In the genomic region with DNA sequence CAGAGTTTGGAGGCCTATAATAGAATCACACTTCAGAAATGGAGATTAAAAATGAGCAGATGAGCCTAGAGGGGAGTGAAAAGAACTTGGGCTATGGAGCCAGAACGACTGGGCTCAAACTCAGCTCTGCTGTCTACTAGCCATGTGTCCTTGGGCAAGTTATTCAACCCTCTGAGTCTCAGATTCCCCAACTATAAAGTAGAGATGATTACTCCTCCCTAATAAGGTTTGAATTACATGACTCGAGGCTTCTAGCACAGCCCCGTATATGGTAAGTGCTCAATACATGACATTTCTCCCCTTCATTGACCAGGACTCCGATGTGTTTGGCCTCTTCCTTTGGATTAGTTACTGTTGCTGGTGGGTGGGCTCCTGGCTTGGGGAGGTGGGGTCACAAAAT, we compare ENCODE assay signal across 13 cellular contexts.
A peak's percentile ranks its signal among the peaks of the same experiment; 100 is the strongest.
DNase-seq lines count a peak whose midpoint lies in the region; TF ChIP-seq lines count a peak whose summit lies in the region.
"Had no signal": no experiment of that assay in that cellular context is flagged by ENCODE, and none has a peak within 500 bp of the region (broad histone marks: within the 10 kb centered on the region; RNA-seq: fewer than 3 reads in every experiment).

No MANE protein-coding gene starts in this region.

- H2BK15ac ChIP-seq in mesenchymal stem cell (ENCODE audit: low read depth, poor library complexity, severe bottlenecking), result no peak overlapping the region

- 62% methylated on average over 4 of the region's 4 CpGs for WGBS in esophagus muscularis mucosa
- WGBS in mesenchymal stem cell, result 92% methylated on average over 4 of the region's 4 CpGs
- WGBS in trophoblast cell (ENCODE audit: extremely low coverage, insufficient coverage, insufficient read length), result no CpG with 5 or more reads among the region's 4 CpGs

- H3K9ac ChIP-seq in mesenchymal stem cell (ENCODE audit: low read length), result no peak overlapping the region
- H3K9ac ChIP-seq in trophoblast cell (ENCODE audit: low read length), result no peak overlapping the region

- peaks cover 17 to 78% (median 72%) of the 10 kb centered on the region in 4 donors for H3K4me1 ChIP-seq in esophagus muscularis mucosa
- peaks cover 13% of the 10 kb centered on the region for H3K4me1 ChIP-seq in mesenchymal stem cell (ENCODE audit: control insufficient read depth, insufficient read depth, low read depth, low read length)
- peaks cover 18 to 23% of the 10 kb centered on the region in 2 experiments for H3K4me1 ChIP-seq in trophoblast cell (ENCODE audit: control insufficient read depth in 1 of 2, insufficient read depth in 2 of 2, low read length in 2 of 2)

- H3K4me3 ChIP-seq in esophagus muscularis mucosa, result no peak overlapping the region
- H3K4me3 ChIP-seq in mesenchymal stem cell (ENCODE audit: insufficient read depth in 1 of 2, low read depth in 1 of 2, low read length in 2 of 2), result no peak overlapping the region
- no peak overlapping the region for H3K4me3 ChIP-seq in trophoblast cell (ENCODE audit: low read depth, low read length)

- no peak overlapping the region for H4K12ac ChIP-seq in trophoblast cell (ENCODE audit: low read depth, low read length)

- H2AK5ac ChIP-seq in mesenchymal stem cell (ENCODE audit: low read length, severe bottlenecking) (no peak overlapping the region), trophoblast cell (ENCODE audit: low read length) (no peak overlapping the region)

- H3K18ac ChIP-seq in mesenchymal stem cell (ENCODE audit: low read depth in 1 of 2, low read length in 2 of 2) (peak overlapping the region; percentile 68 to 76), trophoblast cell (ENCODE audit: low read length) (no peak overlapping the region)

- peak; percentile 14 for DNase-seq in NCI-H69 (lab: John Stamatoyannopoulos, UW)
- no peak for DNase-seq in esophagus muscularis mucosa (ENCODE audit: extremely low spot score)
- no peak for DNase-seq in mesenchymal stem cell
- DNase-seq in trophoblast cell, result no peak
- no peak for DNase-seq in activated CD8-positive, alpha-beta memory T cell treated with anti-CD3 and anti-CD28 coated beads, Interleukin-2, amount 50 U/mL, for 4 hours
- no peak for DNase-seq in NCI-H82 (lab: John Stamatoyannopoulos, UW)
- no peak for DNase-seq in amniotic stem cell (lab: John Stamatoyannopoulos, UW)
- no peak for DNase-seq in NCI-H1436 (lab: John Stamatoyannopoulos, UW)
- DNase-seq: C1 segment of cervical spinal cord; Calu3; CD4-positive, alpha-beta T cell; DMS 273 treated with DMSO at 0.1 percent for 48 hours; H7 had no signal

- H2BK12ac ChIP-seq in mesenchymal stem cell (ENCODE audit: low read length in 2 of 2) (peak overlapping the region in 1 of 2 experiments; percentile 64), trophoblast cell (ENCODE audit: low read length) (no peak overlapping the region)

- TF ChIP-seq EP300 in esophagus muscularis mucosa (IDR thresholded peaks at IDR 0.05), result no peak

- H2BK5ac ChIP-seq in mesenchymal stem cell (ENCODE audit: low read depth, low read length, poor library complexity, severe bottlenecking) (no peak overlapping the region), trophoblast cell (ENCODE audit: low read depth, low read length, poor library complexity) (no peak overlapping the region)

- H2AFZ ChIP-seq in mesenchymal stem cell (ENCODE audit: low read depth, low read length), result no peak overlapping the region
- H2AFZ ChIP-seq in trophoblast cell (ENCODE audit: insufficient read depth, low read length, poor library complexity), result no peak overlapping the region

- no peaks in the 10 kb centered on the region for H3K79me1 ChIP-seq in mesenchymal stem cell (replicated peaks; ENCODE audit: low read length, poor library complexity, severe bottlenecking)
- peaks cover 9% of the 10 kb centered on the region for H3K79me1 ChIP-seq in trophoblast cell (ENCODE audit: low read length)

- no peak for TF ChIP-seq POLR2A in esophagus muscularis mucosa (IDR thresholded peaks at IDR 0.05; ENCODE audit: low read depth)

- peak overlapping the region; percentile 87 for H4K91ac ChIP-seq in mesenchymal stem cell (ENCODE audit: low read length)
- H4K91ac ChIP-seq in trophoblast cell (ENCODE audit: low read depth, low read length), result peak overlapping the region; percentile 12

- H3K4ac ChIP-seq in mesenchymal stem cell (ENCODE audit: low read depth in 1 of 2, low read length in 2 of 2) (peak overlapping the region; percentile 65 to 78), trophoblast cell (ENCODE audit: low read depth, low read length) (no peak overlapping the region)

- no peak overlapping the region for H3K4me2 ChIP-seq in mesenchymal stem cell (ENCODE audit: low read length, poor library complexity, severe bottlenecking)
- H3K4me2 ChIP-seq in trophoblast cell (ENCODE audit: low read length), result no peak overlapping the region

- H3K36me3 ChIP-seq in esophagus muscularis mucosa, result no peaks in the 10 kb centered on the region
- no peaks in the 10 kb centered on the region for H3K36me3 ChIP-seq in mesenchymal stem cell (ENCODE audit: control insufficient read depth in 1 of 2, insufficient read depth in 2 of 2, low read depth in 1 of 2, low read length in 2 of 2)
- H3K36me3 ChIP-seq in trophoblast cell (ENCODE audit: control insufficient read depth in 1 of 2, insufficient read depth in 2 of 2, low read length in 2 of 2), result peaks cover 11% of the 10 kb centered on the region in 2 experiments

- no peaks in the 10 kb centered on the region for H3K27me3 ChIP-seq in esophagus muscularis mucosa
- H3K27me3 ChIP-seq in mesenchymal stem cell (ENCODE audit: control insufficient read depth in 1 of 2, insufficient read depth in 1 of 2, low read length in 2 of 2), result no peaks in the 10 kb centered on the region
- no peaks in the 10 kb centered on the region for H3K27me3 ChIP-seq in trophoblast cell (ENCODE audit: insufficient read depth, low read length)

- H4K8ac ChIP-seq in mesenchymal stem cell (ENCODE audit: low read length) (peak overlapping the region; percentile 66), trophoblast cell (ENCODE audit: low read depth, low read length) (no peak overlapping the region)

- intact Hi-C loops in esophagus muscularis mucosa (cut with DNase I), result no loop called here

- no peak overlapping the region for H3K14ac ChIP-seq in mesenchymal stem cell (ENCODE audit: low read length in 2 of 2)
- no peak overlapping the region for H3K14ac ChIP-seq in trophoblast cell (ENCODE audit: low read length)

- no peak for TF ChIP-seq CTCF in esophagus muscularis mucosa (IDR thresholded peaks at IDR 0.05)

- H2BK120ac ChIP-seq in mesenchymal stem cell (ENCODE audit: low read depth, low read length), result no peak overlapping the region
- H2BK120ac ChIP-seq in trophoblast cell (ENCODE audit: insufficient read depth, low read length, poor library complexity), result peak overlapping the region; percentile 1

- H3K9me3 ChIP-seq in esophagus muscularis mucosa (no peaks in the 10 kb centered on the region), mesenchymal stem cell (ENCODE audit: control insufficient read depth, low read length) (no peaks in the 10 kb centered on the region), trophoblast cell (ENCODE audit: insufficient read depth, low read depth, low read length) (no peaks in the 10 kb centered on the region)

- no peaks in the 10 kb centered on the region for H3K79me2 ChIP-seq in trophoblast cell (ENCODE audit: control insufficient read depth, insufficient read depth, low read length, poor library complexity)

- H3K27ac ChIP-seq in esophagus muscularis mucosa (replicated peaks in 1 of 4) (peak overlapping the region; percentile 76 to 86 (median 80)), mesenchymal stem cell (ENCODE audit: low read length, poor library complexity, severe bottlenecking) (no peak overlapping the region), trophoblast cell (ENCODE audit: low read depth, low read length) (no peak overlapping the region)

- H3K23ac ChIP-seq in mesenchymal stem cell (ENCODE audit: low read length in 2 of 2) (no peak overlapping the region), trophoblast cell (ENCODE audit: low read length) (no peak overlapping the region)

Comparison
In these comparisons a context has a peak if more than half of its experiments do, and no peak if none do; other contexts are left out.
1. H3K27ac ChIP-seq: peak in esophagus muscularis mucosa (4 of 4); none in mesenchymal stem cell (single experiment) and trophoblast cell (single experiment).